In the genomic region with DNA sequence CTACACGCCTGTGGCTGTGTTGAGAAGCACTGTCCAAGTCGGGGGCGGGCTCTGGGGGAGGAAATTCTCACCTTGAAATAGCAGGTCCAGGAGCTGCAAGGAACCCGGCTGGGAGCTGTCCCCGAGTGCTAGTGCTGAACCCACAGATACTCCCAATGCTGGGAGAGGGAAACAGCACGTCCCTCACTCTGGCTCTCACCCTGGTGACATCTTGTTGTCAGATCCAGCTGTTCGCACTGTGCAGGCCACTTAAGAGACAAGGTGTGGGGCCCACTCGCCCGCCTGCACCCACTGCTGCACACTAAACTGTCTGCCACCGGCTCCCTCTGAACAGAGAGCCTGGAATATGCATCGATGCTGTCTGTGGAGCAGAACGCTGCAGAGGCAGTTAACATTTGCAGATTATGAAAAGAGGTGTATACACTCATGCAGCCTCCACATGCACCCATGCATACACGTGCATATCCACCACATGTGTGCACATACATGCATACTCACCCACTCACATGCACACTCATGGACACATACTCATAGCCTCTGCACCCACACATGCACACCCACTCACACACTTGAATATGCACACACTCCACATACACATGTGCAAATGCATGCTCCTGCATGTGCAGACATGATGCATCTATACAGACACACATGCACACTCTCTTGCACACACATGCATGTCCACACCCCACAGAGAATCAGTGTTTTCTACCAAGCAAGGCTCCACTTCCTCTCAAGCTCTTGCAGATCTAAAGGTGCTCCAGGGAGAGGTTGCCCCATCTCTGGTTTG, we compare ENCODE assay signal across 9 cellular contexts. TPM values are rescaled to one million over a fixed set of nuclear protein-coding genes. Genes with fewer than 3 reads are reported as not detected.
DNase-seq lines count a peak whose midpoint lies in the region; ATAC-seq, FAIRE-seq and TF ChIP-seq lines count a peak whose summit lies in the region.
"Had no signal": no experiment of that assay in that cellular context is flagged by ENCODE, and none has a peak within 500 bp of the region (broad histone marks: within the 10 kb centered on the region; RNA-seq: fewer than 3 reads in every experiment).

No MANE protein-coding gene starts in this region.

- H3K4me1 ChIP-seq in Panc1 (ENCODE audit: control insufficient read depth, insufficient read depth, low read length): no peaks in the 10 kb centered on the region

- FAIRE-seq in bronchial epithelial cell (lab: Jason Lieb, UNC): peak; percentile 92

- DNase-seq in GM12865 (ENCODE audit: low read depth) (peak; percentile 20), Panc1 (ENCODE audit: low read depth, low spot score) (no peak), bronchial epithelial cell (ENCODE audit: low read depth) (peak; percentile 36), mesothelial cell of epicardium (ENCODE audit: low spot score in 2 of 2, unreplicated experiment in 2 of 2) (peak; percentile 69 to 88), cerebellum (ENCODE audit: low spot score) (no peak), ureter (ENCODE audit: low spot score) (no peak), NCI-H524 treated with DMSO at 0.1 percent for 48 hours (lab: John Stamatoyannopoulos, UW) (no peak)

- intact Hi-C loops in Panc1 (cut with micrococcal nuclease; ENCODE audit: unreplicated experiment): no loop called here

- H3K36me3 Mint-ChIP-seq in mesothelial cell of epicardium: no peaks in the 10 kb centered on the region

- POLR2A ChIA-PET in Panc1 (lab: Charles Lee): no interaction called here

- BruUV-seq in Panc1 (replicated peaks; lab: Mats Ljungman, UMichigan): no TSS peak

- H3K9me3 ChIP-seq in Panc1 (ENCODE audit: control insufficient read depth, insufficient read depth, low read depth, low read length): no peaks in the 10 kb centered on the region

- H3K4me3 ChIP-seq in GM12865 (ENCODE audit: low read depth, low read length): no peak overlapping the region
- no peak overlapping the region for H3K4me3 ChIP-seq in Panc1 (ENCODE audit: low read depth in 2 of 2, low read length in 2 of 2)
- H3K4me3 ChIP-seq in bronchial epithelial cell (ENCODE audit: low read depth, low read length): no peak overlapping the region
- H3K4me3 ChIP-seq: skin epidermis had no signal

- H3K27me3 ChIP-seq in Panc1 (ENCODE audit: control insufficient read depth, insufficient read depth, low read length) (no peaks in the 10 kb centered on the region), bronchial epithelial cell (ENCODE audit: control insufficient read depth, insufficient read depth, low read length) (no peaks in the 10 kb centered on the region)

- no peak overlapping the region for H3K27ac ChIP-seq in Panc1 (ENCODE audit: low read length)
- H3K27ac ChIP-seq: skin epidermis had no signal

- CTCF ChIA-PET in Panc1 (lab: Charles Lee): no interaction called here

- TF ChIP-seq CTCF in GM12865 (IDR thresholded peaks at IDR 0.05; ENCODE audit: insufficient read depth, low read depth, low read length, missing control alignments): no peak
- no peak for TF ChIP-seq CTCF in Panc1 (IDR thresholded peaks at IDR 0.05)
- TF ChIP-seq CTCF in bronchial epithelial cell (IDR thresholded peaks at IDR 0.05; ENCODE audit: insufficient read depth, low read length, severe bottlenecking): no peak
- TF ChIP-seq CTCF in mesothelial cell of epicardium (IDR thresholded peaks at IDR 0.05; ENCODE audit: unreplicated experiment): no peak

- in situ Hi-C loops in Panc1 (cut with HindIII; ENCODE audit: low pct_unique_long_range_greater_than_20kb, low sequenced_read_pairs): no loop called here

- H3K36me3 ChIP-seq in Panc1 (ENCODE audit: control insufficient read depth, insufficient read depth, low read length) (no peaks in the 10 kb centered on the region), bronchial epithelial cell (ENCODE audit: control insufficient read depth, insufficient read depth, low read length) (no peaks in the 10 kb centered on the region)

- H3K9me3 Mint-ChIP-seq in mesothelial cell of epicardium: peaks cover 6% of the 10 kb centered on the region

- H3K4me3 Mint-ChIP-seq in mesothelial cell of epicardium: no peak overlapping the region

- ATAC-seq in Panc1 (peak; percentile 53), GM21786 (IDR thresholded peaks at IDR 0.05; ENCODE audit: unreplicated experiment) (no peak)

- no peaks in the 10 kb centered on the region for H3K4me1 Mint-ChIP-seq in mesothelial cell of epicardium

- H3K27ac Mint-ChIP-seq in mesothelial cell of epicardium: no peak overlapping the region

- peaks cover 18% of the 10 kb centered on the region for H3K27me3 Mint-ChIP-seq in mesothelial cell of epicardium (ENCODE audit: low read depth)

RNA-seq across cellular contexts. Expression of a gene that starts 42.0 kb away (rescaled TPM):
- total RNA-seq in Panc1 (2021; ENCODE audit: unreplicated experiment) (34.9 TPM), bronchial epithelial cell (under 0.01 TPM in 1 of 2 replicates, not detected in the other), mesothelial cell of epicardium (0.47 to 1.0 TPM (median 0.78 TPM) in 3 replicates), cerebellum (28.4 TPM), ureter (1.7 TPM)
- polyA plus RNA-seq in Panc1 (2012; ENCODE audit: insufficient read length): 22.1 TPM

Comparison
In these comparisons a context has a peak if more than half of its experiments do, and no peak if none do; other contexts are left out.
1. DNase-seq: peak in GM12865 (single experiment), bronchial epithelial cell (single experiment) and mesothelial cell of epicardium (2 of 2); none in Panc1 (single experiment), cerebellum (single experiment), ureter (single experiment) and NCI-H524 treated with DMSO at 0.1 percent for 48 hours (single experiment).
2. RNA of a gene that starts 42.0 kb away (total RNA-seq): 34.9 TPM in Panc1 (single experiment) and 28.4 TPM in cerebellum (single experiment); 1.7 TPM in ureter (single experiment), 0.47 to 1.0 TPM in mesothelial cell of epicardium and under 0.01 TPM in bronchial epithelial cell; every median in the first group is over 10 times any median in the second.